Comparison of ENCODE assay signal across 23 cellular contexts in the genomic region with DNA sequence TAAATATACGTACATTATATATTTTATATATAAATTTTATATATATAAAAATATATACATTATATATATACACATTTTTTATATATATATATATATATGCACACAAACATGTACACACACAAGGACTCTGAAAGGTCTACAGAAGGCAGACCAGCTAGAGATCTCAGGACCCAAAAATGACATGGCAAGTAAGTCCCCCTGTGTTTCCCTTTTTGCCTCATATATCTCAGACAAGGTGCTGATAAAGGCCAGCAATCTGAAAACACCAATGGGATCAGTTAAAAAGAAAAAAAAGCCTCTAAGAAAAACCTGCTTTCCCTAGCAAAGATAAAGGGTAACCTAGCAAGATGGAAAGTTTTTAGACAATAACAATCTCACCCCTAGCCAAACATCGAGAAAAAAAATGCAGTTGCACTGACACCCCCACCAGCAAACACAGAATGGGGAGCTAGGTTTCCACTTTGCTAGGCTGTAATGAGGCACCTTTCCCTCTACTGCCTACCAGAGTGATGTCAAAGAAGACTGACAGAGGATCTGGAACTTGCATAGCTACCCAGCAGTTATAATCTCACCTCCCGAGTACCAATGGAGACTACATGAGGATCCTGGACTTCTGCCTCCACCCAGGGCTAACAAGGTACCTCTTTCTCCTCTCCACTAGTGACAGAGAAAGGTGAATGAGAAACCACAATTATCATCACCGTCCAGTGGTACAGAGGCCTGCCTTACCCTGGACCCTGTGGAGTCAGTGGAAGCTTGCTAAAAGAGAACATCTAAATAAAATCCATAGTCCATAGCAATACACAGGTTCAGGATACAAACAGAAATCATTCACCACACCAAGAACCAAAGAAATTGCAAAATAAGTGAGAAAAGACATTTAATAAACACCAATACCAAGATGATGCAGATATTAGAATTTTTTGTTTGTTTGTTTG.
DNase-seq lines count a peak whose midpoint lies in the region; ATAC-seq and FAIRE-seq lines count a peak whose summit lies in the region.
"Had no signal": no experiment of that assay in that cellular context is flagged by ENCODE, and none has a peak within 500 bp of the region (broad histone marks: within the 10 kb centered on the region; RNA-seq: fewer than 3 reads in every experiment).

No MANE protein-coding gene starts in this region.

- CTCF ChIA-PET in activated naive CD4-positive, alpha-beta T cell treated with anti-CD3 and anti-CD28 coated beads, Interleukin-2, amount 10 ng/mL, durations not matched to agents 7 days and 5 days (lab: Charles Lee) = no interaction called here
- CTCF ChIA-PET in activated naive CD4-positive, alpha-beta T cell treated with anti-CD3 and anti-CD28 coated beads for 36 hours (lab: Charles Lee) = no interaction called here

- H3K4me1 ChIP-seq in aorta (ENCODE audit: control insufficient read depth in 1 of 2, insufficient read depth in 2 of 2, low read length in 2 of 2) = no peaks in the 10 kb centered on the region
- H3K4me1 ChIP-seq: Peyer's patch, right atrium auricular region had no signal

- WGBS in aorta, 2 donors = 83 to 86% methylated on average over 3 of the region's 4 CpGs

- H3K4me3 Mint-ChIP-seq in activated naive CD4-positive, alpha-beta T cell treated with anti-CD3 and anti-CD28 coated beads, Interleukin-2, amount 10 ng/mL, durations not matched to agents 7 days and 5 days = no peak overlapping the region
- no peak overlapping the region for H3K4me3 Mint-ChIP-seq in activated naive CD4-positive, alpha-beta T cell treated with anti-CD3 and anti-CD28 coated beads for 36 hours
- no peak overlapping the region for H3K4me3 Mint-ChIP-seq in T-helper 2 cell treated with Interferon-gamma antibody and Interleukin-4, amounts not matched to agents 5 μg/mL and 100 μg/mL, for 36 hours
- H3K4me3 Mint-ChIP-seq: activated CD4-positive, alpha-beta memory T cell treated with anti-CD3 and anti-CD28 coated beads for 36 hours; T-helper 1 cell treated with Interleukin-12 subunit alpha and Interleukin-12 subunit beta and Interleukin-4 antibody, amounts not matched to agents 30 μg/mL and 1 μg/mL, for 36 hours had no signal

- peaks cover 2% of the 10 kb centered on the region for H3K9me3 ChIP-seq in aorta (ENCODE audit: control insufficient read depth, low read length)

- H3K4me1 Mint-ChIP-seq in activated naive CD4-positive, alpha-beta T cell treated with anti-CD3 and anti-CD28 coated beads, Interleukin-2, amount 10 ng/mL, durations not matched to agents 7 days and 5 days = no peaks in the 10 kb centered on the region
- H3K4me1 Mint-ChIP-seq in activated naive CD4-positive, alpha-beta T cell treated with anti-CD3 and anti-CD28 coated beads for 36 hours (ENCODE audit: low read depth) = no peaks in the 10 kb centered on the region
- no peaks in the 10 kb centered on the region for H3K4me1 Mint-ChIP-seq in T-helper 2 cell treated with Interferon-gamma antibody and Interleukin-4, amounts not matched to agents 5 μg/mL and 100 μg/mL, for 36 hours (ENCODE audit: low read depth)

- intact Hi-C loops in activated naive CD4-positive, alpha-beta T cell treated with anti-CD3 and anti-CD28 coated beads for 36 hours (cut with micrococcal nuclease) = no loop called here
- intact Hi-C loops in aorta (cut with DNase I) = no loop called here

- no peaks in the 10 kb centered on the region for H3K36me3 ChIP-seq in aorta (ENCODE audit: control insufficient read depth in 1 of 2, insufficient read depth in 2 of 2, low read length in 1 of 2)
- H3K36me3 ChIP-seq: Peyer's patch, right atrium auricular region had no signal

- no peaks in the 10 kb centered on the region for H3K27me3 Mint-ChIP-seq in activated naive CD4-positive, alpha-beta T cell treated with anti-CD3 and anti-CD28 coated beads, Interleukin-2, amount 10 ng/mL, durations not matched to agents 7 days and 5 days
- H3K27me3 Mint-ChIP-seq in activated naive CD4-positive, alpha-beta T cell treated with anti-CD3 and anti-CD28 coated beads for 36 hours (ENCODE audit: low read depth) = peaks cover 5% of the 10 kb centered on the region
- H3K27me3 Mint-ChIP-seq in T-helper 2 cell treated with Interferon-gamma antibody and Interleukin-4, amounts not matched to agents 5 μg/mL and 100 μg/mL, for 36 hours (ENCODE audit: low read depth) = no peaks in the 10 kb centered on the region
- H3K27me3 Mint-ChIP-seq: activated CD4-positive, alpha-beta memory T cell treated with anti-CD3 and anti-CD28 coated beads for 36 hours had no signal

- no peak overlapping the region for H3K27ac ChIP-seq in aorta (ENCODE audit: low read depth in 1 of 2, low read length in 2 of 2)
- H3K27ac ChIP-seq: Peyer's patch, right atrium auricular region had no signal

- H3K27ac Mint-ChIP-seq in activated naive CD4-positive, alpha-beta T cell treated with anti-CD3 and anti-CD28 coated beads, Interleukin-2, amount 10 ng/mL, durations not matched to agents 7 days and 5 days = no peak overlapping the region
- no peak overlapping the region for H3K27ac Mint-ChIP-seq in activated naive CD4-positive, alpha-beta T cell treated with anti-CD3 and anti-CD28 coated beads for 36 hours
- peak overlapping the region; percentile 4 for H3K27ac Mint-ChIP-seq in T-helper 2 cell treated with Interferon-gamma antibody and Interleukin-4, amounts not matched to agents 5 μg/mL and 100 μg/mL, for 36 hours
- H3K27ac Mint-ChIP-seq: activated CD4-positive, alpha-beta memory T cell treated with anti-CD3 and anti-CD28 coated beads for 36 hours; T-helper 1 cell treated with Interleukin-12 subunit alpha and Interleukin-12 subunit beta and Interleukin-4 antibody, amounts not matched to agents 30 μg/mL and 1 μg/mL, for 36 hours had no signal

- H3K4me3 ChIP-seq in aorta (ENCODE audit: low read length in 2 of 2) = no peak overlapping the region
- H3K4me3 ChIP-seq: Peyer's patch, right atrium auricular region had no signal

- DNase-seq in activated naive CD4-positive, alpha-beta T cell treated with anti-CD3 and anti-CD28 coated beads, Interleukin-2, amount 10 ng/mL, durations not matched to agents 7 days and 5 days = peak; percentile 39
- no peak for DNase-seq in activated naive CD4-positive, alpha-beta T cell treated with anti-CD3 and anti-CD28 coated beads for 36 hours
- no peak for DNase-seq in T-helper 2 cell treated with Interferon-gamma antibody and Interleukin-4, amounts not matched to agents 5 μg/mL and 100 μg/mL, for 36 hours (ENCODE audit: low spot score)
- DNase-seq in islet precursor cell (peak; percentile 17), aorta (no peak), RKO (ENCODE audit: low spot score) (no peak), hippocampal formation (lab: John Stamatoyannopoulos, UW) (no peak), urothelium cell line (ENCODE audit: low spot score) (no peak)
- DNase-seq: activated CD4-positive, alpha-beta memory T cell treated with anti-CD3 and anti-CD28 coated beads for 36 hours; activated T-cell treated with anti-CD3 and anti-CD28 coated beads, Interleukin-2, amount 50 U/mL, for 1 hour; C1 segment of cervical spinal cord; GOT3; mesenchymal stem cell; NCI-H1105 treated with DMSO at 0.1 percent for 48 hours; NCI-H2081; NCI-H446; NK-92 treated with Interleukin-12 subunit alpha and Interleukin-12 subunit beta, amount 100 ng/mL, for 24 hours; occipital lobe; Peyer's patch; stimulated activated CD4-positive, alpha-beta T cell treated with anti-CD3 and anti-CD28 coated beads, Interleukin-12 subunit alpha, Interleukin-12 subunit beta, amount 100 ng/mL, for 4 hours; trophoblast cell had no signal

- ATAC-seq in aorta (ENCODE audit: low FRiP score) = peak; percentile 62

- no peaks in the 10 kb centered on the region for H3K36me3 Mint-ChIP-seq in activated naive CD4-positive, alpha-beta T cell treated with anti-CD3 and anti-CD28 coated beads, Interleukin-2, amount 10 ng/mL, durations not matched to agents 7 days and 5 days
- H3K36me3 Mint-ChIP-seq in activated naive CD4-positive, alpha-beta T cell treated with anti-CD3 and anti-CD28 coated beads for 36 hours (ENCODE audit: low read depth) = peaks cover 4% of the 10 kb centered on the region
- peaks cover 5% of the 10 kb centered on the region for H3K36me3 Mint-ChIP-seq in T-helper 2 cell treated with Interferon-gamma antibody and Interleukin-4, amounts not matched to agents 5 μg/mL and 100 μg/mL, for 36 hours (ENCODE audit: low read depth)

- H3K27me3 ChIP-seq in aorta (ENCODE audit: control insufficient read depth in 1 of 2, insufficient read depth in 2 of 2, low read length in 1 of 2) = no peaks in the 10 kb centered on the region
- H3K27me3 ChIP-seq: Peyer's patch, right atrium auricular region had no signal

- peaks cover 18% of the 10 kb centered on the region for H3K9me3 Mint-ChIP-seq in activated naive CD4-positive, alpha-beta T cell treated with anti-CD3 and anti-CD28 coated beads, Interleukin-2, amount 10 ng/mL, durations not matched to agents 7 days and 5 days
- H3K9me3 Mint-ChIP-seq in activated naive CD4-positive, alpha-beta T cell treated with anti-CD3 and anti-CD28 coated beads for 36 hours = peaks cover 27% of the 10 kb centered on the region
- peaks cover 40% of the 10 kb centered on the region for H3K9me3 Mint-ChIP-seq in T-helper 2 cell treated with Interferon-gamma antibody and Interleukin-4, amounts not matched to agents 5 μg/mL and 100 μg/mL, for 36 hours

- FAIRE-seq in urothelium cell line (lab: Jason Lieb, UNC) = no peak

Comparison
In these comparisons a context has a peak if more than half of its experiments do, and no peak if none do; other contexts are left out.
1. DNase-seq: peak in activated naive CD4-positive, alpha-beta T cell treated with anti-CD3 and anti-CD28 coated beads, Interleukin-2, amount 10 ng/mL, durations not matched to agents 7 days and 5 days (single experiment) and islet precursor cell (single experiment); none in activated naive CD4-positive, alpha-beta T cell treated with anti-CD3 and anti-CD28 coated beads for 36 hours (single experiment), T-helper 2 cell treated with Interferon-gamma antibody and Interleukin-4, amounts not matched to agents 5 μg/mL and 100 μg/mL, for 36 hours (single experiment), aorta (0 of 2), RKO (single experiment), hippocampal formation (0 of 2) and urothelium cell line (single experiment).